In the genomic region with DNA sequence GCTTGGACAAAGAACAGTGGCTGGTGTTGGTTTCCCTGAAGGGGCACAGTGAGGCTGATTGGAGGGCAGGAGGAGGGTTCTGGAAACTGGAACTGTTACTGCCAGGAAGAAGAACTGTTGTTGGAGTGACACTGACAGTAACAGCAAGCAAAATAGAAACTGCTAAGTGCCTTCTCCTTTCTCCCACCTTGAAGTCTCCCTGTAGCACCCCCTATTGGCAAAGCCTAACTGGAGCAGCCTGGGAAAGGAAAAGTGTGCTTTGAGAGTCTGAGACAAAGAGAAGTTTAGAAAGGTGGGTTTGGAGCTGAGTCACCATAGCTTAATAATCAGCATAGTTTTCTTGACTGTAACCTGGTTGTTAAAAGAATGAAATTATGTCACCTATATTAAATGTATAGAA, we compare ENCODE assay signal across 10 cellular contexts. TPM values are rescaled to one million over a fixed set of nuclear protein-coding genes. Genes with fewer than 3 reads are reported as not detected.
DNase-seq lines count a peak whose midpoint lies in the region; ATAC-seq, FAIRE-seq and TF ChIP-seq lines count a peak whose summit lies in the region.
"Had no signal": no experiment of that assay in that cellular context is flagged by ENCODE, and none has a peak within 500 bp of the region (broad histone marks: within the 10 kb centered on the region; RNA-seq: fewer than 3 reads in every experiment).

No MANE protein-coding gene starts in this region.

- H4K8ac ChIP-seq in mesenchymal stem cell (ENCODE audit: low read length) = no peak overlapping the region

- no peaks in the 10 kb centered on the region for H4K20me1 ChIP-seq in KMS-11 (ENCODE audit: insufficient read depth)
- no peaks in the 10 kb centered on the region for H4K20me1 ChIP-seq in K562 (replicated peaks; ENCODE audit: control insufficient read depth, insufficient read depth, low read length)

- H3K9ac ChIP-seq in KMS-11 (no peak overlapping the region), K562 (ENCODE audit: insufficient read depth in 1 of 2, low read depth in 2 of 2, low read length in 2 of 2) (no peak overlapping the region), mesenchymal stem cell (ENCODE audit: low read length) (no peak overlapping the region)

- in situ Hi-C loops in K562 (cut with MboI) = no loop called here

- H4K91ac ChIP-seq in mesenchymal stem cell (ENCODE audit: low read length) = no peak overlapping the region

- no peak overlapping the region for H2BK12ac ChIP-seq in mesenchymal stem cell (ENCODE audit: low read length in 2 of 2)

- H3K18ac ChIP-seq in mesenchymal stem cell (ENCODE audit: low read depth in 1 of 2, low read length in 2 of 2) = no peak overlapping the region

- H2BK15ac ChIP-seq in mesenchymal stem cell (ENCODE audit: low read depth, poor library complexity, severe bottlenecking) = no peak overlapping the region

- H2AFZ ChIP-seq in KMS-11 (ENCODE audit: low read depth) (no peak overlapping the region), K562 (ENCODE audit: low read depth, low read length) (no peak overlapping the region), mesenchymal stem cell (ENCODE audit: low read depth, low read length) (no peak overlapping the region)

- BruUV-seq in K562 (replicated peaks; lab: Mats Ljungman, UMichigan) = no TSS peak

- H3K79me2 ChIP-seq in KMS-11 (ENCODE audit: insufficient read depth, low read depth) (no peaks in the 10 kb centered on the region), K562 (ENCODE audit: control insufficient read depth, insufficient read depth, low read length) (no peaks in the 10 kb centered on the region)

- peak; percentile 57; the same call in 1 of the 2 replicates for TF ChIP-seq CTCF in KMS-11 (conservative IDR thresholded peaks at IDR 0.05; ENCODE audit: low read depth, low read length)
- TF ChIP-seq CTCF in K562 (IDR thresholded peaks at IDR 0.05 in 2 of 3, conservative IDR thresholded peaks at IDR 0.05 in 1 of 3; ENCODE audit: insufficient read depth in 2 of 3, low read depth in 1 of 3, low read length in 3 of 3) = peak; percentile 67 to 69 (median 67)

- TF ChIP-seq POLR2A in K562 (conservative IDR thresholded peaks at IDR 0.05) = no peak

- no peaks in the 10 kb centered on the region for H3K79me1 ChIP-seq in mesenchymal stem cell (replicated peaks; ENCODE audit: low read length, poor library complexity, severe bottlenecking)

- peak; percentile 83 for ATAC-seq in K562

- H3K4me2 ChIP-seq in KMS-11 (no peak overlapping the region), K562 (ENCODE audit: insufficient read depth, low read length) (no peak overlapping the region), mesenchymal stem cell (ENCODE audit: low read length, poor library complexity, severe bottlenecking) (no peak overlapping the region)

- H3K36me3 ChIP-seq in KMS-11 (ENCODE audit: insufficient read depth) = no peaks in the 10 kb centered on the region
- no peaks in the 10 kb centered on the region for H3K36me3 ChIP-seq in K562 (ENCODE audit: control insufficient read depth, insufficient read depth, low read length)
- H3K36me3 ChIP-seq in mesenchymal stem cell (ENCODE audit: control insufficient read depth in 1 of 2, insufficient read depth in 2 of 2, low read depth in 1 of 2, low read length in 2 of 2) = no peaks in the 10 kb centered on the region

- peak; percentile 89 for FAIRE-seq in K562 (lab: Jason Lieb, UNC)

- peak in 1 of 2 experiments; percentile 58; a peak in 2 of 4 replicates for TF ChIP-seq RAD21 in K562 (CRISPR knock-in tag; conservative IDR thresholded peaks at IDR 0.05 in 1 of 2, IDR thresholded peaks at IDR 0.05 in 1 of 2)

- H2BK120ac ChIP-seq in mesenchymal stem cell (ENCODE audit: low read depth, low read length) = no peak overlapping the region

- peaks cover 7% of the 10 kb centered on the region for H3K27me3 ChIP-seq in KMS-11 (ENCODE audit: insufficient read depth, low read depth)
- H3K27me3 ChIP-seq in K562 (ENCODE audit: control insufficient read depth in 2 of 2, insufficient read depth in 2 of 2, low read length in 2 of 2) = peaks cover 10 to 18% of the 10 kb centered on the region in 2 experiments; a peak in 4 of 5 replicates
- H3K27me3 ChIP-seq in mesenchymal stem cell (ENCODE audit: control insufficient read depth in 1 of 2, insufficient read depth in 1 of 2, low read length in 2 of 2) = peaks cover 0 to 68% of the 10 kb centered on the region in 2 experiments

- H2BK5ac ChIP-seq in mesenchymal stem cell (ENCODE audit: low read depth, low read length, poor library complexity, severe bottlenecking) = no peak overlapping the region

- no peak overlapping the region for H3K14ac ChIP-seq in mesenchymal stem cell (ENCODE audit: low read length in 2 of 2)

- intact Hi-C loops in K562 (cut with micrococcal nuclease) = loop anchor here (1.0 kb wide), 1 partner anchor 250 kb away; no protein-coding TSS in a partner anchor

- H3K9me1 ChIP-seq in K562 (ENCODE audit: control insufficient read depth, insufficient read depth, low read length) = no peaks in the 10 kb centered on the region

- DNase-seq in DMS 273 (lab: John Stamatoyannopoulos, UW; ENCODE audit: unreplicated experiment) = peak; percentile 52
- DNase-seq in DMS 273 treated with DMSO at 0.1 percent for 48 hours (lab: John Stamatoyannopoulos, UW) = no peak
- peak; percentile 24 to 57 (median 29) for DNase-seq in K562 (ENCODE audit: extremely low read depth in 1 of 4, low spot score in 3 of 4)
- DNase-seq in mesenchymal stem cell = peak; percentile 34
- no peak for DNase-seq in LoVo (ENCODE audit: low spot score)
- no peak for DNase-seq in NCI-H1417 (lab: John Stamatoyannopoulos, UW)
- DNase-seq in NCI-H446 treated with DMSO at 0.1 percent for 48 hours (lab: John Stamatoyannopoulos, UW) = no peak

- no peak overlapping the region for H3K23ac ChIP-seq in mesenchymal stem cell (ENCODE audit: low read length in 2 of 2)

- H3K4ac ChIP-seq in mesenchymal stem cell (ENCODE audit: low read depth in 1 of 2, low read length in 2 of 2) = no peak overlapping the region

- no peak for TF ChIP-seq EP300 in K562 (IDR thresholded peaks at IDR 0.05; ENCODE audit: low read length)

- H2AK5ac ChIP-seq in mesenchymal stem cell (ENCODE audit: low read length, severe bottlenecking) = peak overlapping the region; percentile 50

- H3K4me1 ChIP-seq in KMS-11 (ENCODE audit: low read depth, poor library complexity, severe bottlenecking) (no peaks in the 10 kb centered on the region), K562 (replicated peaks in 1 of 2; ENCODE audit: control insufficient read depth in 2 of 2, insufficient read depth in 2 of 2, low read length in 2 of 2) (no peaks in the 10 kb centered on the region), mesenchymal stem cell (ENCODE audit: control insufficient read depth, insufficient read depth, low read depth, low read length) (peaks cover 5% of the 10 kb centered on the region)

- H3K4me3 ChIP-seq in KMS-11 (IDR thresholded peaks at IDR 0.05; ENCODE audit: insufficient read depth, low read depth, low read length) (no peak overlapping the region), K562 (no peak overlapping the region), mesenchymal stem cell (ENCODE audit: insufficient read depth in 1 of 2, low read depth in 1 of 2, low read length in 2 of 2) (no peak overlapping the region)

- POLR2A ChIA-PET in K562 (lab: Yijun Ruan, JAX) = interaction anchor here (0.6 to 0.7 kb wide), 2 partner anchors 15 to 286 kb away, joined by 3 to 5 read pairs; no protein-coding TSS in a partner anchor

- H3K9me3 ChIP-seq in K562 (replicated peaks; ENCODE audit: control insufficient read depth, insufficient read depth, low read depth, low read length) (no peaks in the 10 kb centered on the region), mesenchymal stem cell (ENCODE audit: control insufficient read depth, low read length) (no peaks in the 10 kb centered on the region)

- CTCF ChIA-PET in K562 (lab: Yijun Ruan, JAX; ENCODE audit: low intra/inter-chr PET ratio) = no interaction called here

- no peak overlapping the region for H3K27ac ChIP-seq in KMS-11
- H3K27ac ChIP-seq in K562 (ENCODE audit: extremely low read depth, low read depth, low read length) = no peak overlapping the region
- no peak overlapping the region for H3K27ac ChIP-seq in mesenchymal stem cell (ENCODE audit: low read length, poor library complexity, severe bottlenecking)

RNA-seq across cellular contexts. Expression of a gene that starts 2.5 kb away (rescaled TPM):
- total RNA-seq in K562 (2011; cell fraction: chromatin; rRNA removed; ENCODE audit: low replicate concordance) = not detected in 2 replicates
- total RNA-seq in K562 (2011; cell fraction: nucleolus; rRNA removed) = not detected in 2 replicates
- not detected in 2 replicates for total RNA-seq in K562 (2011; cell fraction: nucleoplasm; rRNA removed)
- not detected in 2 replicates for total RNA-seq in K562 (2014; rRNA removed)
- total RNA-seq in K562 (2014; rRNA removed; fragmentation: Illumina TruSeq; extraction: Trizol) = not detected in 2 replicates
- not detected in 2 replicates for total RNA-seq in K562 (2015; rRNA removed; fragmentation: Illumina TruSeq; extraction: Trizol)
- not detected in 2 replicates for total RNA-seq in K562 (2021)
- not detected in 2 replicates for polyA plus RNA-seq in K562 (2011; rRNA removed)
- polyA plus RNA-seq in K562 (2011; cell fraction: cytosol; rRNA removed) = not detected in 2 replicates
- not detected in 2 replicates for polyA plus RNA-seq in K562 (2011; cell fraction: nucleus; rRNA removed)
- polyA plus RNA-seq in K562 (2012) = not detected in 2 replicates
- not detected in 2 replicates for polyA plus RNA-seq in K562 (2014; fragmentation: Illumina TruSeq; extraction: Trizol)
- polyA plus RNA-seq in K562 (2014; fragmentation: Nextera tagmentation; extraction: Ambion mirVana) = not detected
- polyA plus RNA-seq in K562 (2014; rRNA removed) = not detected in 2 replicates
- polyA minus RNA-seq in K562 (2011; rRNA and poly(A)+ RNA removed) = 0.12 TPM in 1 of 2 replicates, not detected in the other
- polyA minus RNA-seq in K562 (2011; cell fraction: cytosol; rRNA and poly(A)+ RNA removed) = not detected in 2 replicates
- polyA minus RNA-seq in K562 (2011; cell fraction: nucleus; rRNA and poly(A)+ RNA removed) = not detected in 2 replicates
- not detected for polyA plus RNA-seq in mesenchymal stem cell (2013, experiment 1 of 2)
- not detected for polyA plus RNA-seq in mesenchymal stem cell (2013, experiment 2 of 2)
- total RNA-seq: A172, myocyte had no signal

RNA-seq across cellular contexts. Expression of a gene that starts 50.1 kb away (rescaled TPM):
- total RNA-seq in K562 (2011; cell fraction: chromatin; rRNA removed; ENCODE audit: low replicate concordance) = not detected in 2 replicates
- 0.33 TPM in 1 of 2 replicates, not detected in the other for total RNA-seq in K562 (2011; cell fraction: nucleolus; rRNA removed)
- not detected in 2 replicates for total RNA-seq in K562 (2011; cell fraction: nucleoplasm; rRNA removed)
- total RNA-seq in K562 (2014; rRNA removed) = not detected in 2 replicates
- not detected in 2 replicates for total RNA-seq in K562 (2014; rRNA removed; fragmentation: Illumina TruSeq; extraction: Trizol)
- not detected in 2 replicates for total RNA-seq in K562 (2015; rRNA removed; fragmentation: Illumina TruSeq; extraction: Trizol)
- not detected in 2 replicates for total RNA-seq in K562 (2021)
- 0.08 TPM in 1 of 2 replicates, not detected in the other for polyA plus RNA-seq in K562 (2011; rRNA removed)
- 0.04 and 0.06 TPM in 2 replicates for polyA plus RNA-seq in K562 (2011; cell fraction: cytosol; rRNA removed)
- polyA plus RNA-seq in K562 (2011; cell fraction: nucleus; rRNA removed) = 0.10 TPM in 1 of 2 replicates, not detected in the other
- not detected in 2 replicates for polyA plus RNA-seq in K562 (2012)
- polyA plus RNA-seq in K562 (2014; fragmentation: Illumina TruSeq; extraction: Trizol) = not detected in 2 replicates
- polyA plus RNA-seq in K562 (2014; fragmentation: Nextera tagmentation; extraction: Ambion mirVana) = not detected
- not detected in 2 replicates for polyA plus RNA-seq in K562 (2014; rRNA removed)
- polyA minus RNA-seq in K562 (2011; rRNA and poly(A)+ RNA removed) = not detected in 2 replicates
- polyA minus RNA-seq in K562 (2011; cell fraction: cytosol; rRNA and poly(A)+ RNA removed) = not detected in 2 replicates
- polyA minus RNA-seq in K562 (2011; cell fraction: nucleus; rRNA and poly(A)+ RNA removed) = not detected in 2 replicates
- 0.47 TPM for polyA plus RNA-seq in mesenchymal stem cell (2013, experiment 1 of 2)
- 0.56 TPM for polyA plus RNA-seq in mesenchymal stem cell (2013, experiment 2 of 2)

Comparison
In these comparisons a context has a peak if more than half of its experiments do, and no peak if none do; other contexts are left out.
1. DNase-seq: peak in DMS 273 (single experiment), K562 (4 of 4) and mesenchymal stem cell (single experiment); none in DMS 273 treated with DMSO at 0.1 percent for 48 hours (single experiment), LoVo (single experiment), NCI-H1417 (0 of 3) and NCI-H446 treated with DMSO at 0.1 percent for 48 hours (single experiment).